In the genomic region with DNA sequence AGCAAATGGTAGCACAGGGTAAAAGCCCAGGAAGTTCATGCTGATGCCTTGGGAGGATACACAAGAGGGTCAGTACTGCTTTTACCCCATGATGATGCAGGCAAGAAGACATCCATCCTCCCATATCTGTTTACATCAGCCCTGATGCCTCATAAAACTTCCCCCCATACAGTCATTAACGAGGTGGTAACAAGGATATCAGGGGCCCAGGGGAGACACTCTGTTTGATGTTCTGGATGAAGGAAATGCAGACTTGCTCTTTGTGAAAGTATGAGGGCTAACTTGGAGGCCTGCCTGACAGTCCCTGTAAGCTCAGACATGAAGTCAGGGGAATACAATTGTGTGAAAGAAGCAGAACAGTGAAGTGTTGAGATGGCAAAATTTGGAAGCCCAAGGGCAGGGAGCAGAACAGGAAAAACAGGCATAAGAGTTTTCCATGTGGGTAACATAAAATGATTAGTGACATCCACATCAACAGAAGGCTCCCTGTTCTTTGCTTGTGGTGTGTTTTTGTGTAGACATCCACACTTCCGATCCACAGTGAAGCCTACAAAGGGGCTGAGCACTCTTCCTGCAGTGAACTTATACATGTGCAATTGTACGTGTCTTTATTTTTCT, we compare ENCODE assay signal across 24 cellular contexts.
DNase-seq lines count a peak whose midpoint lies in the region; ATAC-seq and TF ChIP-seq lines count a peak whose summit lies in the region.
"Had no signal": no experiment of that assay in that cellular context is flagged by ENCODE, and none has a peak within 500 bp of the region (broad histone marks: within the 10 kb centered on the region; RNA-seq: fewer than 3 reads in every experiment).

No MANE protein-coding gene starts in this region.

- no peak overlapping the region for H3K27ac Mint-ChIP-seq in type B pancreatic cell
- H3K27ac Mint-ChIP-seq: CD14-positive monocyte, GM23338, H9, HFFc6 had no signal

- ATAC-seq in HG02763 (IDR thresholded peaks at IDR 0.05; ENCODE audit: unreplicated experiment), result no peak
- no peak for ATAC-seq in HG02678 (IDR thresholded peaks at IDR 0.05; ENCODE audit: unreplicated experiment)
- ATAC-seq: GM23338, PC-3, SK-N-SH treated with all-trans-retinoic acid at 6 μM for 48 hours had no signal

- no peaks in the 10 kb centered on the region for H3K36me3 Mint-ChIP-seq in type B pancreatic cell
- H3K36me3 Mint-ChIP-seq: CD14-positive monocyte had no signal

- peak overlapping the region; percentile 61 for H3K4me3 Mint-ChIP-seq in type B pancreatic cell
- H3K4me3 Mint-ChIP-seq: CD14-positive monocyte, GM23338, H9, HFFc6 had no signal

- no peaks in the 10 kb centered on the region for H3K27me3 Mint-ChIP-seq in type B pancreatic cell

- in situ Hi-C loops in SK-MEL-5 (cut with HindIII; ENCODE audit: low pct_unique_long_range_greater_than_20kb, low sequenced_read_pairs), result no loop called here
- in situ Hi-C loops in GM13976 (cut with MboI; ENCODE audit: low sequenced_read_pairs, unreplicated experiment), result loop anchor here (25.0 kb wide), 1 partner anchor 387 kb away; no protein-coding TSS in a partner anchor

- peaks cover 70% of the 10 kb centered on the region for H3K4me1 Mint-ChIP-seq in type B pancreatic cell (ENCODE audit: unreplicated experiment)
- H3K4me1 Mint-ChIP-seq: CD14-positive monocyte had no signal

- H3K9me3 Mint-ChIP-seq in type B pancreatic cell, result no peaks in the 10 kb centered on the region
- H3K9me3 Mint-ChIP-seq: CD14-positive monocyte, GM23338, H9, HFFc6 had no signal

- DNase-seq in NCI-H510A treated with DMSO at 0.1 percent for 48 hours (lab: John Stamatoyannopoulos, UW), result peak; percentile 59
- DNase-seq in NCI-H510A (lab: John Stamatoyannopoulos, UW), result no peak
- peak; percentile 76 for DNase-seq in SK-MEL-5 (ENCODE audit: low read depth, low spot score)
- peak; percentile 83 for DNase-seq in left kidney (ENCODE audit: low read depth, low spot score)
- no peak for DNase-seq in type B pancreatic cell (ENCODE audit: extremely low spot score, unreplicated experiment)
- DNase-seq in GM13976 (ENCODE audit: low spot score), result no peak
- DNase-seq: 8988T, ACHN, BE2C, Calu3, H9, HFFc6, IMR-90, KG1, NCI-H1092 treated with DMSO at 0.1 percent for 48 hours, NCI-H1436, NCI-H187, NCI-H2081 treated with DMSO at 0.1 percent for 48 hours, PC-3 had no signal

- TF ChIP-seq CTCF in type B pancreatic cell (conservative IDR thresholded peaks at IDR 0.05), result no peak
- no peak for TF ChIP-seq CTCF in GM13976 (IDR thresholded peaks at IDR 0.05; ENCODE audit: borderline replicate concordance, control extremely low read depth, extremely low read depth, insufficient read depth, missing control alignments)

Comparison
In these comparisons a context has a peak if more than half of its experiments do, and no peak if none do; other contexts are left out.
1. DNase-seq: peak in NCI-H510A treated with DMSO at 0.1 percent for 48 hours (single experiment), SK-MEL-5 (single experiment) and left kidney (single experiment); none in NCI-H510A (single experiment), type B pancreatic cell (single experiment) and GM13976 (single experiment).